ENCODE assay signal across 24 cellular contexts in genomic region chr5:78639811-78640210, GRCh38. TPM values are rescaled to one million over a fixed set of nuclear protein-coding genes. Genes with fewer than 3 reads are reported as not detected.
DNase-seq lines count a peak whose midpoint lies in the region; ATAC-seq, FAIRE-seq and TF ChIP-seq lines count a peak whose summit lies in the region.
"Had no signal": no experiment of that assay in that cellular context is flagged by ENCODE, and none has a peak within 500 bp of the region (broad histone marks: within the 10 kb centered on the region; RNA-seq: fewer than 3 reads in every experiment).

No MANE protein-coding gene starts in this region.

- DNase-seq in A549 (ENCODE audit: low read depth in 1 of 2, low spot score in 1 of 2), result no peak
- no peak for DNase-seq in SK-N-SH
- DNase-seq in epithelial cell of prostate (ENCODE audit: low read depth, low spot score), result no peak
- no peak for DNase-seq in HTR-8/SVneo (ENCODE audit: insufficient read length, low spot score)
- DNase-seq in upper lobe of right lung, result no peak
- no peak for DNase-seq in body of pancreas
- DNase-seq: activated T-cell treated with anti-CD3 and anti-CD28 coated beads, Interleukin-2, amount 50 U/mL, for 72 hours; brain microvascular endothelial cell; erythroblast; GF-D8; H7; NCI-H1417 treated with DMSO at 0.1 percent for 48 hours; NCI-H526 treated with DMSO at 0.1 percent for 48 hours; SHP77 treated with DMSO at 0.1 percent for 48 hours; stimulated activated naive CD8-positive, alpha-beta T cell treated with anti-CD3 and anti-CD28 coated beads, Interleukin-15, amount 100 ng/mL, for 72 hours had no signal

- POLR2A ChIA-PET in A549 (lab: Yijun Ruan, JAX), result no interaction called here
- POLR2A ChIA-PET in SK-N-SH (lab: Yijun Ruan, JAX), result no interaction called here

- H3K4me1 ChIP-seq in A549 (peaks cover 86% of the 10 kb centered on the region), SK-N-SH (ENCODE audit: control insufficient read depth in 1 of 2, insufficient read depth in 2 of 2, low read depth in 1 of 2, low read length in 1 of 2) (peaks cover 40 to 43% of the 10 kb centered on the region in 2 experiments), upper lobe of right lung (peaks cover 17% of the 10 kb centered on the region), body of pancreas (peaks cover 45% of the 10 kb centered on the region)

- H3F3A ChIP-seq in SK-N-SH (replicated peaks; ENCODE audit: insufficient read depth), result peaks cover 40% of the 10 kb centered on the region

- H3K27me3 ChIP-seq in SK-N-SH (ENCODE audit: insufficient read depth) (no peaks in the 10 kb centered on the region), upper lobe of right lung (no peaks in the 10 kb centered on the region), body of pancreas (no peaks in the 10 kb centered on the region)
- H3K27me3 ChIP-seq: brain microvascular endothelial cell, vagina had no signal

- peaks cover 5 to 40% of the 10 kb centered on the region in 2 experiments for H3K36me3 ChIP-seq in SK-N-SH (replicated peaks in 1 of 2; ENCODE audit: control insufficient read depth in 1 of 2, insufficient read depth in 2 of 2, low read length in 1 of 2)
- H3K36me3 ChIP-seq in upper lobe of right lung, result no peaks in the 10 kb centered on the region
- H3K36me3 ChIP-seq in body of pancreas (replicated peaks in 1 of 2; ENCODE audit: insufficient read depth in 1 of 2, low read depth in 2 of 2), result no peaks in the 10 kb centered on the region
- H3K36me3 ChIP-seq: vagina had no signal

- H3K9me3 Mint-ChIP-seq in nephron, result no peaks in the 10 kb centered on the region
- H3K9me3 Mint-ChIP-seq: activated naive CD4-positive, alpha-beta T cell treated with anti-CD3 and anti-CD28 coated beads, Interleukin-2, amount 50 U/mL, for 24 hours; activated T-cell treated with anti-CD3 and anti-CD28 coated beads, Interleukin-2, amount 50 U/mL, for 72 hours; stimulated activated naive CD8-positive, alpha-beta T cell treated with anti-CD3 and anti-CD28 coated beads, Interleukin-15, amount 100 ng/mL, for 72 hours; T-helper 1 cell treated with Interleukin-12 subunit alpha and Interleukin-12 subunit beta and Interleukin-4 antibody, amounts not matched to agents 30 μg/mL and 1 μg/mL, for 36 hours had no signal

- H3K27ac ChIP-seq in A549 (peak overlapping the region; percentile 66 to 77), SK-N-SH (ENCODE audit: low read depth in 2 of 2, low read length in 1 of 2) (peak overlapping the region; percentile 74 to 92), epithelial cell of prostate (peak overlapping the region; percentile 69), upper lobe of right lung (no peak overlapping the region), body of pancreas (peak overlapping the region in 1 of 4 donors; percentile 27)
- H3K27ac ChIP-seq: C4-2B, VCaP had no signal

- no peaks in the 10 kb centered on the region for H3K9me2 ChIP-seq in SK-N-SH

- H3K4me2 ChIP-seq in A549 (peak overlapping the region; percentile 72), SK-N-SH (peak overlapping the region; percentile 39; the same call in 1 of the 2 replicates)

- H3K9ac ChIP-seq in SK-N-SH, result peak overlapping the region; percentile 45

- no peak for TF ChIP-seq RAD21 in A549 (conservative IDR thresholded peaks at IDR 0.05 in 1 of 2, IDR thresholded peaks at IDR 0.05 in 1 of 2)
- TF ChIP-seq RAD21 in SK-N-SH (IDR thresholded peaks at IDR 0.05; ENCODE audit: low read length), result no peak

- H3K4me3 Mint-ChIP-seq in nephron, result peak overlapping the region; percentile 1 to 43 (median 13)
- H3K4me3 Mint-ChIP-seq: activated naive CD4-positive, alpha-beta T cell treated with anti-CD3 and anti-CD28 coated beads, Interleukin-2, amount 50 U/mL, for 24 hours; activated T-cell treated with anti-CD3 and anti-CD28 coated beads, Interleukin-2, amount 50 U/mL, for 72 hours; stimulated activated naive CD8-positive, alpha-beta T cell treated with anti-CD3 and anti-CD28 coated beads, Interleukin-15, amount 100 ng/mL, for 72 hours; T-helper 1 cell treated with Interleukin-12 subunit alpha and Interleukin-12 subunit beta and Interleukin-4 antibody, amounts not matched to agents 30 μg/mL and 1 μg/mL, for 36 hours had no signal

- no peak for TF ChIP-seq CTCF in A549 (IDR thresholded peaks at IDR 0.05)
- TF ChIP-seq CTCF in SK-N-SH (IDR thresholded peaks at IDR 0.05), result no peak
- no peak for TF ChIP-seq CTCF in nephron (IDR thresholded peaks at IDR 0.05; ENCODE audit: unreplicated experiment in 3 of 3)
- TF ChIP-seq CTCF in upper lobe of right lung (IDR thresholded peaks at IDR 0.05), result no peak
- TF ChIP-seq CTCF in body of pancreas (IDR thresholded peaks at IDR 0.05), result no peak

- H3K4me3 ChIP-seq in A549 (no peak overlapping the region), SK-N-SH (ENCODE audit: low read depth in 2 of 2, low read length in 1 of 2) (no peak overlapping the region), upper lobe of right lung (no peak overlapping the region), body of pancreas (no peak overlapping the region)
- H3K4me3 ChIP-seq: GM12878, vagina had no signal

- H3K27ac Mint-ChIP-seq in nephron, result peak overlapping the region; percentile 85 to 88 (median 85)
- H3K27ac Mint-ChIP-seq: activated naive CD4-positive, alpha-beta T cell treated with anti-CD3 and anti-CD28 coated beads, Interleukin-2, amount 50 U/mL, for 24 hours; activated T-cell treated with anti-CD3 and anti-CD28 coated beads, Interleukin-2, amount 50 U/mL, for 72 hours; T-helper 1 cell treated with Interleukin-12 subunit alpha and Interleukin-12 subunit beta and Interleukin-4 antibody, amounts not matched to agents 30 μg/mL and 1 μg/mL, for 36 hours had no signal

- peaks cover 73% of the 10 kb centered on the region for H3K4me1 Mint-ChIP-seq in nephron
- H3K4me1 Mint-ChIP-seq: activated naive CD4-positive, alpha-beta T cell treated with anti-CD3 and anti-CD28 coated beads, Interleukin-2, amount 50 U/mL, for 24 hours; stimulated activated naive CD8-positive, alpha-beta T cell treated with anti-CD3 and anti-CD28 coated beads, Interleukin-15, amount 100 ng/mL, for 72 hours had no signal

- H3K9me3 ChIP-seq in A549 (no peaks in the 10 kb centered on the region), SK-N-SH (no peaks in the 10 kb centered on the region), upper lobe of right lung (no peaks in the 10 kb centered on the region), body of pancreas (no peaks in the 10 kb centered on the region)
- H3K9me3 ChIP-seq: vagina had no signal

- TF ChIP-seq POLR2A in A549 (IDR thresholded peaks at IDR 0.05; ENCODE audit: low read length) (no peak), body of pancreas (IDR thresholded peaks at IDR 0.05) (no peak)

- intact Hi-C loops in upper lobe of right lung (cut with DNase I), result no loop called here
- intact Hi-C loops in body of pancreas (cut with DNase I), result no loop called here

- H2AFZ ChIP-seq in SK-N-SH (ENCODE audit: low read depth), result no peak overlapping the region

- peaks cover 20% of the 10 kb centered on the region for H4K20me1 ChIP-seq in SK-N-SH (ENCODE audit: insufficient read depth)

- peaks cover 96% of the 10 kb centered on the region for H3K79me2 ChIP-seq in SK-N-SH (ENCODE audit: insufficient read depth)

- TF ChIP-seq EP300 in A549 (IDR thresholded peaks at IDR 0.05) (no peak), SK-N-SH (IDR thresholded peaks at IDR 0.05; ENCODE audit: borderline replicate concordance in 1 of 2, low read depth in 1 of 2, low read length in 1 of 2) (no peak)

- 84% methylated on average over 2 of the region's 2 CpGs for WGBS in A549 (ENCODE audit: missing lambda C conversion rate)
- 68% methylated on average over 2 of the region's 2 CpGs for WGBS in SK-N-SH (ENCODE audit: low lambda C conversion rate)
- 38 to 60% methylated on average over 2 of the region's 2 CpGs for WGBS in body of pancreas, 2 donors

- peaks cover 29% of the 10 kb centered on the region for H3K36me3 Mint-ChIP-seq in nephron (ENCODE audit: low read depth)

- ATAC-seq in A549, result no peak
- no peak for ATAC-seq in upper lobe of right lung
- no peak for ATAC-seq in GM21423 (IDR thresholded peaks at IDR 0.05; ENCODE audit: unreplicated experiment)
- ATAC-seq in body of pancreas, result no peak
- ATAC-seq: activated T-cell treated with anti-CD3 and anti-CD28 coated beads, Interleukin-2, amount 50 U/mL, for 72 hours; sciatic nerve; stimulated activated naive CD8-positive, alpha-beta T cell treated with anti-CD3 and anti-CD28 coated beads, Interleukin-15, amount 100 ng/mL, for 72 hours had no signal

- peaks cover 4% of the 10 kb centered on the region for H3K27me3 Mint-ChIP-seq in nephron (ENCODE audit: low read depth)

- CTCF ChIA-PET in A549 (lab: Yijun Ruan, JAX) (interaction anchor here (1.1 to 1.8 kb wide), 2 partner anchors 38 to 106 kb away, joined by 4 to 5 read pairs; no protein-coding TSS in a partner anchor), SK-N-SH (lab: Yijun Ruan, JAX) (interaction anchor here (0.7 to 2.3 kb wide), 4 partner anchors 12 to 279 kb away, joined by 3 to 10 read pairs (median 3); no protein-coding TSS in a partner anchor)

- no peak for FAIRE-seq in A549 (lab: Jason Lieb, UNC)
- no peak for FAIRE-seq in HTR-8/SVneo (lab: Jason Lieb, UNC)
- FAIRE-seq: GM12878 had no signal

TF ChIP-seq in A549, 52 proteins besides CTCF, POLR2A, EP300 and RAD21:
- TF ChIP-seq MAFK (IDR thresholded peaks at IDR 0.05; ENCODE audit: partially characterized antibody), result peak; percentile 6
- no peak for TF ChIP-seq TFCP2L1 (CRISPR knock-in tag; IDR thresholded peaks at IDR 0.05)

TF ChIP-seq in SK-N-SH, 30 proteins besides CTCF, POLR2A, EP300 and RAD21 (continues in another document):
- TF ChIP-seq TEAD4 (IDR thresholded peaks at IDR 0.05; ENCODE audit: borderline replicate concordance, insufficient read depth), result no peak

RNA-seq across cellular contexts. Expression of gene LHFPL2, which starts 8.8 kb away (rescaled TPM):
- polyA plus RNA-seq in A549 (2011; rRNA removed), result 24.9 and 32.2 TPM in 2 replicates
- 9.8 and 16.2 TPM in 2 replicates for polyA plus RNA-seq in A549 (2012; cell fraction: cytosol; rRNA removed)
- polyA plus RNA-seq in A549 (2012; cell fraction: nucleus; rRNA removed), result 17.8 and 26.0 TPM in 2 replicates
- 33.4 to 44.3 TPM (median 41.7 TPM) in 3 replicates for polyA plus RNA-seq in A549 (2017; fragmentation: RNase III; extraction: RNeasy Plus Mini Kit Qiagen cat#74134 plus additional on column Dnase treatment)
- 36.3 and 39.2 TPM in 2 replicates for polyA minus RNA-seq in A549 (2011; rRNA and poly(A)+ RNA removed)
- polyA plus RNA-seq in SK-N-SH (2012; rRNA removed), result 8.6 and 10.4 TPM in 2 replicates
- 10.1 and 10.4 TPM in 2 replicates for polyA plus RNA-seq in SK-N-SH (2012; cell fraction: cytosol; rRNA removed)
- 8.4 and 14.2 TPM in 2 replicates for polyA plus RNA-seq in SK-N-SH (2012; cell fraction: nucleus; rRNA removed)
- 41.0 TPM for total RNA-seq in upper lobe of right lung
- total RNA-seq in body of pancreas, result 10 to 100 TPM; 15.5 to 18.7 TPM
